9 cellular contexts compared by ENCODE assay signal in the genomic region with DNA sequence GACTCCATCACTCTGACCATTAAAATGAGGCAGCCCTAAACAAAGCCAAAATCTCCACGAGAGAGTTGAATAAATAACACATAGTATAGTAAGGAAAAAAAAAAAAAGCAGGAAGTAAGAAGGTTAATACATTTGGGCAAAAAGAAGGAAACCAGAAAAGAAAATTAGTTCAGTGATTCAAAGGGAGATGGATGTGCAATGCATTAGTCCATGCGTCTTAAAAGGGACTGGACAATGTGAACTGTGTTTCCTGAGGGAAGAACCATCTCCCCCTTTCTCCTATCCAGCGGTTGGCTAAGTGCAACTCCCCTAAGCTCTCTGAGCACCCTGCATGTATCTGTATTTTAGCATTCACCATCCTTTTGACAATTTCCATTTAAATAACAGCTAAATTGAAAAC. TPM values are rescaled to one million over a fixed set of nuclear protein-coding genes. Genes with fewer than 3 reads are reported as not detected.
DNase-seq lines count a peak whose midpoint lies in the region; ATAC-seq, FAIRE-seq and TF ChIP-seq lines count a peak whose summit lies in the region.
"Had no signal": no experiment of that assay in that cellular context is flagged by ENCODE, and none has a peak within 500 bp of the region (broad histone marks: within the 10 kb centered on the region; RNA-seq: fewer than 3 reads in every experiment).

No MANE protein-coding gene starts in this region.

- H3K9me3 ChIP-seq in SU-DHL-6 (ENCODE audit: insufficient read depth, low read length) (no peaks in the 10 kb centered on the region), skeletal muscle tissue (ENCODE audit: control insufficient read depth in 3 of 3, low read length in 3 of 3) (no peaks in the 10 kb centered on the region)

- DNase-seq in H54 (ENCODE audit: insufficient read length, low spot score): no peak
- peak; percentile 17 for DNase-seq in fibroblast of the aortic adventitia (ENCODE audit: low read depth)
- DNase-seq in pons (ENCODE audit: low spot score): no peak
- DNase-seq in NCI-H2107 (lab: John Stamatoyannopoulos, UW): no peak
- no peak for DNase-seq in NCI-H1436 treated with DMSO at 0.1 percent for 48 hours (lab: John Stamatoyannopoulos, UW)

- no peak for TF ChIP-seq POLR2A in H54 (IDR thresholded peaks at IDR 0.05; ENCODE audit: low read depth, low read length)

- H3K27ac ChIP-seq in SU-DHL-6 (ENCODE audit: low read depth, low read length) (no peak overlapping the region), skeletal muscle tissue (ENCODE audit: low read depth, low read length) (peak overlapping the region; percentile 91)

- no peak for TF ChIP-seq CTCF in SU-DHL-6 (IDR thresholded peaks at IDR 0.05; ENCODE audit: insufficient read depth, low read length, poor library complexity, severe bottlenecking)
- TF ChIP-seq CTCF in fibroblast of the aortic adventitia (IDR thresholded peaks at IDR 0.05; ENCODE audit: insufficient read depth, low read length): no peak

- peak overlapping the region; percentile 96 for H3K4me2 ChIP-seq in SU-DHL-6 (ENCODE audit: low read depth, low read length, poor library complexity, severe bottlenecking)

- no peak for ATAC-seq in HG03280 (IDR thresholded peaks at IDR 0.05; ENCODE audit: unreplicated experiment)

- H3K27me3 ChIP-seq in SU-DHL-6 (ENCODE audit: low read length) (no peaks in the 10 kb centered on the region), skeletal muscle tissue (ENCODE audit: control insufficient read depth in 3 of 3, insufficient read depth in 3 of 3, low read length in 3 of 3) (no peaks in the 10 kb centered on the region)

- no peaks in the 10 kb centered on the region for H3K9me2 ChIP-seq in SU-DHL-6 (replicated peaks; ENCODE audit: insufficient read depth, low read length)

- H3K4me1 ChIP-seq in skeletal muscle tissue (ENCODE audit: control insufficient read depth in 3 of 3, insufficient read depth in 3 of 3, low read length in 3 of 3): peaks cover 16 to 27% (median 23%) of the 10 kb centered on the region in 3 donors

- H3K4me3 ChIP-seq in SU-DHL-6 (ENCODE audit: insufficient read depth, low read length, poor library complexity, severe bottlenecking): peak overlapping the region; percentile 91
- peak overlapping the region; percentile 74 for H3K4me3 ChIP-seq in fibroblast of the aortic adventitia (ENCODE audit: low read depth, low read length)
- H3K4me3 ChIP-seq in skeletal muscle tissue (ENCODE audit: low read length in 3 of 3): peak overlapping the region; percentile 95 to 100 (median 98)

- no peaks in the 10 kb centered on the region for H4K20me1 ChIP-seq in SU-DHL-6 (ENCODE audit: low read depth, low read length)

- FAIRE-seq in H54 (lab: Jason Lieb, UNC): peak; percentile 6
- FAIRE-seq: colon had no signal

- no peak overlapping the region for H2AFZ ChIP-seq in SU-DHL-6 (ENCODE audit: low read depth, low read length, severe bottlenecking)

- no peaks in the 10 kb centered on the region for H3F3A ChIP-seq in SU-DHL-6 (ENCODE audit: insufficient read depth)

- H3K9ac ChIP-seq in SU-DHL-6 (ENCODE audit: low read length): peak overlapping the region; percentile 79
- H3K9ac ChIP-seq in skeletal muscle tissue (ENCODE audit: low read depth in 1 of 3, low read length in 3 of 3): peak overlapping the region; percentile 40 to 97 (median 97)

- H3K36me3 ChIP-seq in SU-DHL-6 (ENCODE audit: low read length): peaks cover 7% of the 10 kb centered on the region; the same call in 1 of the 2 replicates
- H3K36me3 ChIP-seq in skeletal muscle tissue (ENCODE audit: control insufficient read depth in 3 of 3, insufficient read depth in 3 of 3, low read length in 3 of 3): peaks cover 3 to 22% (median 15%) of the 10 kb centered on the region in 3 donors

- peaks cover 50% of the 10 kb centered on the region for H3K79me2 ChIP-seq in SU-DHL-6 (ENCODE audit: insufficient read depth, low read length)

RNA-seq across cellular contexts. Expression of a gene that starts 1.4 kb away (rescaled TPM):
- total RNA-seq in fibroblast of the aortic adventitia (ENCODE audit: low replicate concordance) (10.5 and 15.3 TPM in 2 replicates), skeletal muscle tissue (35.0 TPM)

RNA-seq across cellular contexts. Expression of a gene that starts 1.5 kb away (rescaled TPM):
- total RNA-seq in fibroblast of the aortic adventitia (ENCODE audit: low replicate concordance) (31.2 and 33.2 TPM in 2 replicates), skeletal muscle tissue (17.2 TPM)
